In the genomic region with DNA sequence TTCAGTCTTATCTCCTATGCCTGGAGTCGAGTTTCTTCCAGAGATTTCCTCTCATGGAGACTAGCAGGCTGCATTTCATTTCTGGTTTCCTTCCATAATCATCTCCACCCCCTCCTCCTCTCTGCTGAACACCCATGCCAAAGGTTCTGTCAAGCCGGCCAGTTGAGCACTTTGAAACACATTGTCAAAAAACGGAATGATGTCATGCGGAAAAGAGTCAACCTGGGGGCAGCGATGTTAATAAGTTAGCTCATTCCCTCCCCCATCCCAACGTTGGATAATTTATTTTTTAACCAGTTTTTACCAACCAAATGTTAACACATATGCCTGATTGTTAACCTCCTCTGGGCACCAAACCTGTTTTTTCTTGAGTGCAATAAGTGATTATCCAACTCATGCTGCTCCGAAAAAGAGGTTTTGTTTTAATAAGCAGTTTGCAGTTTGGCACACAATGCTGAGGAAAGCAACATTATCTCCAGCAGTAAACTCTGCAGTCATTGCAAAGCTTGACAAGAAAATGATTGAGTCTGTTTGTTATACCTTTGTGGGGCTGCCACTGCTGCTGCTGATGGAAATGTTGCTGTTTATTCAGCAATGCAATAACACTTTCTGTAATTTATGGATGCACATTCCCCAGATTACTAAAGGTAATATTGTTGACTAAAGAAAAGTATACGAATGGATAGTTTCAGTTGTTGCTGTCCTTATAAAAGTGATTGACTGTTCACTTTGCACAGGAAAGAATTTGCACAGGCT, we compare ENCODE assay signal across 22 cellular contexts.
DNase-seq lines count a peak whose midpoint lies in the region; ATAC-seq, FAIRE-seq and TF ChIP-seq lines count a peak whose summit lies in the region.
"Had no signal": no experiment of that assay in that cellular context is flagged by ENCODE, and none has a peak within 500 bp of the region (broad histone marks: within the 10 kb centered on the region; RNA-seq: fewer than 3 reads in every experiment).

No MANE protein-coding gene starts in this region.

- H3K27ac Mint-ChIP-seq in nephron: peak overlapping the region; percentile 85 to 93 (median 90)

- H3K9me3 Mint-ChIP-seq in nephron: no peaks in the 10 kb centered on the region

- WGBS in heart right ventricle, 2 donors: 37 to 58% methylated on average over 8 of the region's 8 CpGs
- WGBS in right cardiac atrium: 43% methylated on average over 8 of the region's 8 CpGs
- 6 to 12% methylated on average over 8 of the region's 8 CpGs for WGBS in aorta, 2 donors
- WGBS in small intestine, 3 donors: 54 to 73% (median 69%) methylated on average over 8 of the region's 8 CpGs

- H3K4me3 ChIP-seq in heart right ventricle (peak overlapping the region in 9 of 10 donors; percentile 18 to 55 (median 45)), right cardiac atrium (ENCODE audit: low read length) (peak overlapping the region; percentile 25), aorta (ENCODE audit: low read length in 2 of 2) (peak overlapping the region in 1 of 2 donors; percentile 0), small intestine (ENCODE audit: low read depth in 1 of 2, low read length in 2 of 2) (no peak overlapping the region)
- H3K4me3 ChIP-seq: A549; BLaER1 treated with 17β-estradiol and CSF1 and Interleukin-3, amounts not matched to agents 10 nM and 100 nM; K562; lung; smooth muscle cell; stomach had no signal

- H3K4me1 Mint-ChIP-seq in nephron: peaks cover 33% of the 10 kb centered on the region

- FAIRE-seq in small intestine (lab: Jason Lieb, UNC): no peak
- FAIRE-seq: A549, colon, K562 had no signal

- intact Hi-C loops in heart right ventricle (cut with DNase I) (loop anchor here in 4 of 10 donors (2.0 to 10.0 kb wide), 3 partner anchors 158 to 192 kb away; a partner anchor contains a TSS), Right ventricle myocardium inferior (cut with DNase I) (loop anchor here (1.0 to 10.0 kb wide), 3 partner anchors 158 to 322 kb away; a partner anchor contains a TSS), right cardiac atrium (cut with DNase I) (no loop called here), aorta (cut with DNase I) (no loop called here)

- TF ChIP-seq CTCF in heart right ventricle (IDR thresholded peaks at IDR 0.05) (no peak), nephron (IDR thresholded peaks at IDR 0.05; ENCODE audit: unreplicated experiment in 3 of 3) (no peak)

- DNase-seq in heart right ventricle: peak in 1 of 2 donors; percentile 22
- no peak for DNase-seq in Right ventricle myocardium inferior (ENCODE audit: missing footprints)
- peak in 2 of 3 donors; percentile 21 to 43 for DNase-seq in right cardiac atrium
- no peak for DNase-seq in aorta
- DNase-seq in OCI-M2 (lab: John Stamatoyannopoulos, UW; ENCODE audit: unreplicated experiment): no peak
- no peak for DNase-seq in T-helper 9 cell
- no peak for DNase-seq in small intestine
- DNase-seq: activated CD4-positive, alpha-beta T cell treated with anti-CD3 and anti-CD28 coated beads, Interleukin-2, amount 50 U/mL, for 48 hours; activated naive CD4-positive, alpha-beta T cell treated with anti-CD3 and anti-CD28 coated beads, Interleukin-2, amount 50 U/mL, for 16 hours; foreskin melanocyte; MV-4-11; NCI-H2029 treated with DMSO at 0.1 percent for 48 hours; stimulated activated CD4-positive, alpha-beta T cell treated with anti-CD3 and anti-CD28 coated beads, Interleukin-4, amount 100 ng/mL, for 1 hour; stomach; T-helper 2 cell had no signal

- no peaks in the 10 kb centered on the region for H3K36me3 ChIP-seq in heart right ventricle
- H3K36me3 ChIP-seq in aorta (ENCODE audit: control insufficient read depth in 1 of 2, insufficient read depth in 2 of 2, low read length in 1 of 2): no peaks in the 10 kb centered on the region
- H3K36me3 ChIP-seq in small intestine (ENCODE audit: control insufficient read depth in 2 of 2, insufficient read depth in 2 of 2, low read length in 2 of 2): no peaks in the 10 kb centered on the region
- H3K36me3 ChIP-seq: BLaER1 treated with 17β-estradiol and CSF1 and Interleukin-3, amounts not matched to agents 10 nM and 100 nM; stomach had no signal

- H3K27ac ChIP-seq in heart right ventricle (peak overlapping the region in 8 of 10 donors; percentile 22 to 80 (median 61)), right cardiac atrium (ENCODE audit: low read length) (no peak overlapping the region), aorta (ENCODE audit: low read depth in 1 of 2, low read length in 2 of 2) (no peak overlapping the region), small intestine (ENCODE audit: low read depth in 1 of 2, low read length in 1 of 2) (no peak overlapping the region)
- H3K27ac ChIP-seq: A549; BLaER1 treated with 17β-estradiol and CSF1 and Interleukin-3, amounts not matched to agents 10 nM and 100 nM; stomach had no signal

- peak in 7 of 8 donors; percentile 58 to 87 (median 76) for ATAC-seq in heart right ventricle
- no peak for ATAC-seq in Right ventricle myocardium inferior
- peak; percentile 82 for ATAC-seq in right cardiac atrium
- peak; percentile 43 for ATAC-seq in aorta (ENCODE audit: low FRiP score)
- ATAC-seq: A549 had no signal

- H3K4me1 ChIP-seq in heart right ventricle (peaks cover 0 to 24% (median 2%) of the 10 kb centered on the region in 9 donors), right cardiac atrium (ENCODE audit: control insufficient read depth, insufficient read depth, low read length) (no peaks in the 10 kb centered on the region), aorta (ENCODE audit: control insufficient read depth in 1 of 2, insufficient read depth in 2 of 2, low read length in 2 of 2) (peaks cover 0 to 4% of the 10 kb centered on the region in 2 donors), small intestine (ENCODE audit: control insufficient read depth in 2 of 2, insufficient read depth in 1 of 2, low read depth in 1 of 2, low read length in 1 of 2) (no peaks in the 10 kb centered on the region)
- H3K4me1 ChIP-seq: A549 had no signal

- H3K27me3 ChIP-seq in heart right ventricle (no peaks in the 10 kb centered on the region), right cardiac atrium (ENCODE audit: control insufficient read depth, insufficient read depth) (no peaks in the 10 kb centered on the region), aorta (ENCODE audit: control insufficient read depth in 1 of 2, insufficient read depth in 2 of 2, low read length in 1 of 2) (no peaks in the 10 kb centered on the region), small intestine (ENCODE audit: control insufficient read depth in 2 of 2, insufficient read depth in 2 of 2, low read length in 2 of 2) (no peaks in the 10 kb centered on the region)
- H3K27me3 ChIP-seq: BLaER1 treated with 17β-estradiol and CSF1 and Interleukin-3, amounts not matched to agents 10 nM and 100 nM; stomach had no signal

- no peaks in the 10 kb centered on the region for H3K36me3 Mint-ChIP-seq in nephron (ENCODE audit: low read depth)

- peaks cover 26% of the 10 kb centered on the region for H3K27me3 Mint-ChIP-seq in nephron (ENCODE audit: low read depth)

- H3K9me3 ChIP-seq in heart right ventricle: no peaks in the 10 kb centered on the region
- no peaks in the 10 kb centered on the region for H3K9me3 ChIP-seq in right cardiac atrium (ENCODE audit: control insufficient read depth, low read length)
- H3K9me3 ChIP-seq in aorta (ENCODE audit: control insufficient read depth, low read length): no peaks in the 10 kb centered on the region
- no peaks in the 10 kb centered on the region for H3K9me3 ChIP-seq in small intestine (ENCODE audit: control insufficient read depth, low read depth)
- H3K9me3 ChIP-seq: A549; BLaER1 treated with 17β-estradiol and CSF1 and Interleukin-3, amounts not matched to agents 10 nM and 100 nM; stomach had no signal

- H3K4me3 Mint-ChIP-seq in nephron: peak overlapping the region in 2 of 3 experiments; percentile 34 to 35

Comparison
In these comparisons a context has a peak if more than half of its experiments do, and no peak if none do; other contexts are left out.
1. DNase-seq: peak in right cardiac atrium (2 of 3); none in Right ventricle myocardium inferior (single experiment), aorta (0 of 2), OCI-M2 (single experiment), T-helper 9 cell (single experiment) and small intestine (single experiment).
2. H3K27ac ChIP-seq: peak in heart right ventricle (8 of 10); none in right cardiac atrium (single experiment), aorta (0 of 2) and small intestine (0 of 2).
3. H3K4me3 ChIP-seq: peak in heart right ventricle (9 of 10) and right cardiac atrium (single experiment); none in small intestine (0 of 2).